1 cellular context compared by ENCODE assay signal in the genomic region with DNA sequence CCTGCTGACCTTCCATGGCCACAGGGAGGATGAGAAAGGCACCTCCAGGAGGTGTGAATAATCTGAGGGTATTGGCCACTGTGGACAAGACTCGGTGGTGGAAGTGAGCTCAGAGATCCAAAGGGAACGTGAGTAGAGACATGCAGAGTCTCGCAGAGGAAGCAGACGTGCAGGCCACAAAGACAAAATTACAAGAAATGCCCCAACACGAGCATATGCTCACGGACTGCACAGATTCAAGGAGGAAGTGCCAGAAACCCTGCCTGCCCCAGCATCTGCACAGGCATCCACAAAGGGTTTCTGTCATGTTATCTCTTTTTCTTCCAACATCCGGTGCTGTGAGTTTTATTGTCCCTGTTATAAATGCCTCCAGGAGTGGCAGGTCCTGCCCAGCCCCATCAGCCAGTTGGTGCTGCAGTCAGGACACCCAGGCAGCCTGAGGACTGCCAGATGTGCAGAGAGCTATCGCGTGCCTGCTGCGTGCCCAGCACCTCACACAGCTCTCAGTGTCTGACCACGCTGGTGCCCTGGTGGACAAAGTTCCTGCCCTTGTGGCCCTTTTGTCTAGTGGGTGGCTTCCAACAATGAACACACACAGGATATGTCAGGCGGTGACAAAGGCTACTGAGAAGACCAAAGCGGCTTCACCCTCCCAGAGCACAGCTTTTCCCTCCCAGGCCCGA.
TF ChIP-seq lines count a peak whose summit lies in the region.

No MANE protein-coding gene starts in this region.

TF ChIP-seq in endothelial cell of umbilical vein, 7 proteins besides CTCF, POLR2A, EP300 and RAD21:
- TF ChIP-seq JUN (IDR thresholded peaks at IDR 0.05; ENCODE audit: borderline replicate concordance, insufficient read depth, insufficient read length, low read depth) (no peak), MAX (IDR thresholded peaks at IDR 0.05; ENCODE audit: insufficient read depth, insufficient read length) (no peak), POLR2AphosphoS5 (IDR thresholded peaks at IDR 0.05; ENCODE audit: insufficient read depth, low read depth, low read length) (no peak), MYC (IDR thresholded peaks at IDR 0.05; ENCODE audit: low read depth, low read length) (no peak), EZH2 (IDR thresholded peaks at IDR 0.05; ENCODE audit: borderline replicate concordance, low read depth, low read length, severe bottlenecking) (no peak), FOS (IDR thresholded peaks at IDR 0.05; ENCODE audit: borderline replicate concordance, insufficient read depth, low read length) (no peak), GATA2 (IDR thresholded peaks at IDR 0.05; ENCODE audit: insufficient read depth, insufficient read length, low read depth, low read length) (no peak)
